In genomic region chrX:137432609-137433008, GRCh38 we compare ENCODE assay signal across 9 cellular contexts.
DNase-seq lines count a peak whose midpoint lies in the region; ATAC-seq and TF ChIP-seq lines count a peak whose summit lies in the region.
"Had no signal": no experiment of that assay in that cellular context is flagged by ENCODE, and none has a peak within 500 bp of the region (broad histone marks: within the 10 kb centered on the region; RNA-seq: fewer than 3 reads in every experiment).

No MANE protein-coding gene starts in this region.

- BruUV-seq in A673 (replicated peaks; lab: Mats Ljungman, UMichigan): no TSS peak

- no peak overlapping the region for H3K27ac Mint-ChIP-seq in chondrocyte (ENCODE audit: unreplicated experiment)

- no peak overlapping the region for H3K27ac ChIP-seq in A673 (ENCODE audit: low read depth, low read length, poor library complexity, severe bottlenecking)

- peaks cover 6% of the 10 kb centered on the region for H3K4me1 Mint-ChIP-seq in chondrocyte (ENCODE audit: low read depth)

- DNase-seq in A673 (ENCODE audit: low spot score) (peak; percentile 55), NCI-H1092 treated with DMSO at 0.1 percent for 48 hours (lab: John Stamatoyannopoulos, UW) (peak; percentile 54), chondrocyte (ENCODE audit: low spot score) (no peak), GOT3 (lab: John Stamatoyannopoulos, UW) (no peak), mesenteric fat pad (ENCODE audit: low spot score) (no peak)
- DNase-seq: activated gamma-delta T cell treated with Interleukin-2 at 50 U/mL for 16 hours had no signal

- POLR2A ChIA-PET in A673 (lab: Charles Lee; ENCODE audit: low non-redundant PET): no interaction called here

- no peak overlapping the region for H3K4me3 Mint-ChIP-seq in chondrocyte (ENCODE audit: unreplicated experiment)

- H3K4me3 ChIP-seq in A673 (ENCODE audit: low read depth, low read length, poor library complexity, severe bottlenecking): no peak overlapping the region

- H3K27me3 Mint-ChIP-seq in chondrocyte (ENCODE audit: low read depth): peaks cover 11% of the 10 kb centered on the region

- H3K36me3 ChIP-seq in A673 (ENCODE audit: insufficient read depth, low read length, poor library complexity, severe bottlenecking): no peaks in the 10 kb centered on the region

- no peaks in the 10 kb centered on the region for H3K4me1 ChIP-seq in A673 (ENCODE audit: insufficient read depth, low read length, poor library complexity, severe bottlenecking)

- CTCF ChIA-PET in A673 (lab: Charles Lee): interaction anchor here (0.7 to 0.9 kb wide), 2 partner anchors 146 to 493 kb away, joined by 3 to 5 read pairs; no protein-coding TSS in a partner anchor

- ATAC-seq in GM18867 (IDR thresholded peaks at IDR 0.05; ENCODE audit: unreplicated experiment) (peak; percentile 65), GM18858 (IDR thresholded peaks at IDR 0.05; ENCODE audit: unreplicated experiment) (no peak)
- ATAC-seq in activated CD4-positive, CD25-positive, alpha-beta regulatory T cell treated with anti-CD3 and anti-CD28 coated beads, Interleukin-2, amount 50 U/mL, for 24 hours: no peak

- peaks cover 7% of the 10 kb centered on the region for H3K27me3 ChIP-seq in A673 (replicated peaks; ENCODE audit: insufficient read depth, low read depth, low read length, poor library complexity)

- intact Hi-C loops in A673 (cut with micrococcal nuclease; ENCODE audit: unreplicated experiment): loop anchor here (2.0 kb wide), 2 partner anchors 492 to 598 kb away; no protein-coding TSS in a partner anchor

- H3K9me3 ChIP-seq in A673 (ENCODE audit: low read depth, low read length, poor library complexity, severe bottlenecking): no peaks in the 10 kb centered on the region

- TF ChIP-seq CTCF in A673 (conservative IDR thresholded peaks at IDR 0.05; ENCODE audit: low read depth, low read length) (peak; percentile 79), chondrocyte (IDR thresholded peaks at IDR 0.05) (peak; percentile 36)

- no peaks in the 10 kb centered on the region for H3K36me3 Mint-ChIP-seq in chondrocyte (ENCODE audit: low read depth)

- peaks cover 31% of the 10 kb centered on the region for H3K9me3 Mint-ChIP-seq in chondrocyte (ENCODE audit: low read depth)

Comparison
In these comparisons a context has a peak if more than half of its experiments do, and no peak if none do; other contexts are left out.
1. DNase-seq: peak in A673 (single experiment) and NCI-H1092 treated with DMSO at 0.1 percent for 48 hours (single experiment); none in chondrocyte (single experiment), GOT3 (single experiment) and mesenteric fat pad (single experiment).